ENCODE assay signal across 8 cellular contexts in the genomic region with DNA sequence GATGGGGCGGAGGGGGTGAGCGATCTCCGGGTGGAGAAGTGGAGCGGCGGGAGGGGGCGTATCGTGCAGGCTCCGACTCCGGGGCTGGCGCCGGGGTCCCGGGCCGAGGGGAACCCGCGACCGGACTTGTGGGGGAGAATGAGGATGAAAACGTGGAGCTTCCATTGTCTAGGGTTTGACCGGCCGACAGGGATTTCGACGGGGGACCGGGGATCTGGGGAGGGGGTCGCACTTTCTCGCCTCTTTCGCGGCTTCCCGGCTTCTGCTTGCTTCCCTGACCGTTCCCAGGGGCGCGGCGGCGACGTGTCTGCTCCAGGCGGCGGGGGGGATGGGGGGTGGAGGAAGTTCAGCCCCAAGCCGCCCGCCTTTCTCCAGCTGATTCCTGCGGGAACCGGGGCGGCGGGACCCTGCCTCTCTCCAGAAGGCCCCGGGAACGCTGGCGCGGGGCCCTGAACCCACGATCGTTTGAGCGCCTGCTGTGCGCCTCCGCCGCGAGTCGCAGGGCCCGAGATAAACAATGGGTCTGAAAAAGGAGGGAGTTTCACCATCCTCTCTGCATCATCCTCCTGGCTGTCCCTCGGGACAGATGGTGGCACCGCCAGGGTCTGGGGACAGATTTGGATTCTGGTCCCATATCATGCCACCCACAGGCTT. TPM values are rescaled to one million over a fixed set of nuclear protein-coding genes. Genes with fewer than 3 reads are reported as not detected.
DNase-seq lines count a peak whose midpoint lies in the region; ATAC-seq and TF ChIP-seq lines count a peak whose summit lies in the region.

No MANE protein-coding gene starts in this region.

- no peaks in the 10 kb centered on the region for H3K9me3 Mint-ChIP-seq in activated T-cell treated with anti-CD3 and anti-CD28 coated beads, Interleukin-2, amount 50 U/mL, for 24 hours

- ATAC-seq in foreskin keratinocyte, result no peak
- ATAC-seq in GM21423 (IDR thresholded peaks at IDR 0.05; ENCODE audit: unreplicated experiment), result no peak

- DNase-seq in D341Med (ENCODE audit: low spot score) (peak; percentile 73), foreskin keratinocyte (no peak), AG08396 (ENCODE audit: low spot score) (no peak), cortex of kidney (lab: John Stamatoyannopoulos, UW) (no peak)
- DNase-seq in activated T-cell treated with anti-CD3 and anti-CD28 coated beads, Interleukin-2, amount 50 U/mL, for 24 hours, result peak; percentile 61

- TF ChIP-seq CTCF in foreskin keratinocyte (conservative IDR thresholded peaks at IDR 0.05) (no peak), neutrophil (IDR thresholded peaks at IDR 0.05) (no peak)

- peak overlapping the region; percentile 99 for H3K27ac Mint-ChIP-seq in activated T-cell treated with anti-CD3 and anti-CD28 coated beads, Interleukin-2, amount 50 U/mL, for 24 hours

- H3K4me1 ChIP-seq in foreskin keratinocyte (peaks cover 11% of the 10 kb centered on the region), neutrophil (ENCODE audit: control insufficient read depth in 1 of 2, insufficient read depth in 1 of 2, low read depth in 1 of 2, low read length in 1 of 2) (peaks cover 40 to 44% of the 10 kb centered on the region in 2 experiments)

- H3K36me3 ChIP-seq in KOPT-K1 (ENCODE audit: insufficient read depth, low read length), result peaks cover 18% of the 10 kb centered on the region
- peaks cover 13% of the 10 kb centered on the region for H3K36me3 ChIP-seq in neutrophil

- H3K9me3 ChIP-seq in KOPT-K1 (ENCODE audit: insufficient read depth, low read length, poor library complexity, severe bottlenecking) (no peaks in the 10 kb centered on the region), neutrophil (no peaks in the 10 kb centered on the region)

- H3K27ac ChIP-seq in KOPT-K1 (ENCODE audit: low read depth, low read length, poor library complexity, severe bottlenecking) (peak overlapping the region; percentile 99), foreskin keratinocyte (peak overlapping the region; percentile 90), neutrophil (peak overlapping the region; percentile 90)

- H3K36me3 Mint-ChIP-seq in activated T-cell treated with anti-CD3 and anti-CD28 coated beads, Interleukin-2, amount 50 U/mL, for 24 hours (ENCODE audit: low read depth), result peaks cover 54% of the 10 kb centered on the region

- H3K4me3 Mint-ChIP-seq in activated T-cell treated with anti-CD3 and anti-CD28 coated beads, Interleukin-2, amount 50 U/mL, for 24 hours, result peak overlapping the region; percentile 90

- no peaks in the 10 kb centered on the region for H3K27me3 Mint-ChIP-seq in activated T-cell treated with anti-CD3 and anti-CD28 coated beads, Interleukin-2, amount 50 U/mL, for 24 hours

- peaks cover 73% of the 10 kb centered on the region for H3K4me1 Mint-ChIP-seq in activated T-cell treated with anti-CD3 and anti-CD28 coated beads, Interleukin-2, amount 50 U/mL, for 24 hours (ENCODE audit: low read depth)

- peak overlapping the region; percentile 90 to 95 for H3K4me3 ChIP-seq in neutrophil (ENCODE audit: low read depth in 1 of 2, low read length in 1 of 2)

- no peaks in the 10 kb centered on the region for H3K27me3 ChIP-seq in foreskin keratinocyte
- peaks cover 15% of the 10 kb centered on the region for H3K27me3 ChIP-seq in neutrophil

RNA-seq across cellular contexts. Expression of gene TPM4, which starts 0.8 kb away (rescaled TPM):
- 691 and 701 TPM in 2 replicates for total RNA-seq in foreskin keratinocyte
- polyA plus RNA-seq in foreskin keratinocyte, result 552 and 595 TPM in 2 replicates

RNA-seq across cellular contexts. Expression of gene RAB8A, which starts 34.6 kb away (rescaled TPM):
- total RNA-seq in foreskin keratinocyte, result 76.3 and 84.6 TPM in 2 replicates
- 53.7 and 59.4 TPM in 2 replicates for polyA plus RNA-seq in foreskin keratinocyte

Comparison
In these comparisons a context has a peak if more than half of its experiments do, and no peak if none do; other contexts are left out.
1. DNase-seq: peak in D341Med (single experiment) and activated T-cell treated with anti-CD3 and anti-CD28 coated beads, Interleukin-2, amount 50 U/mL, for 24 hours (single experiment); none in foreskin keratinocyte (0 of 2), AG08396 (single experiment) and cortex of kidney (single experiment).
2. Peak in every context shown above with its lines, with median percentiles within 50 percentile points of each other: H3K27ac ChIP-seq.